ENCODE assay signal across 8 cellular contexts in the genomic region with DNA sequence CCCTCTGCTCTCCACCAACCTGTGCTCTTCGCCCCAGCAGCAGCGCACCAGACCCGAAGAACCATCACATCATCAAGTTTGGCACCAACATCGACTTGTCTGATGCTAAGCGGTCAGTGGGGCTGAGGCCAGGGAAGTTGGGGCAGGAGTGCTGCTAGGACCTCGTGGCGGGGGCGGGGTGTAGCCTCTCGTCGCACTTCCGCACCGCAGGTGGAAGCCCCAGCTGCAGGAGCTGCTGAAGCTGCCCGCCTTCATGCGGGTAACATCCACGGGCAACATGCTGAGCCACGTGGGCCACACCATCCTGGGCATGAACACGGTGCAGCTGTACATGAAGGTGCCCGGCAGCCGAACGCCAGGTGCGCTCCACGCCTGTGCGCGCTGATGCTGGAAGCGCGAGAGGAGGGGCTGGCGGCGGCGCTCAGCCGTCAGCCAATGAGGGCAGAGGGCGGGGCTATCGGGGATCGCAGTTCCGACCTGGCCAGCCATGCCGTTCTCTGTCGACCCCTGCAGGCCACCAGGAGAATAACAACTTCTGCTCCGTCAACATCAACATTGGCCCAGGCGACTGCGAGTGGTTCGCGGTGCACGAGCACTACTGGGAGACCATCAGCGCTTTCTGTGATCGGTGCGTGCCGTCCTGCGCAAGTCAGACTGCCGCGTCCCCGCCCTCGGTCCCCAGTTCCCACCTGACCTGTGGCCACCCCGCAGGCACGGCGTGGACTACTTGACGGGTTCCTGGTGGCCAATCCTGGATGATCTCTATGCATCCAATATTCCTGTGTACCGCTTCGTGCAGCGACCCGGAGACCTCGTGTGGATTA. TPM values are rescaled to one million over a fixed set of nuclear protein-coding genes. Genes with fewer than 3 reads are reported as not detected.
DNase-seq lines count a peak whose midpoint lies in the region; ATAC-seq and TF ChIP-seq lines count a peak whose summit lies in the region.

No MANE protein-coding gene starts in this region.

- H3K27ac ChIP-seq in psoas muscle: peak overlapping the region; percentile 23
- peak overlapping the region; percentile 2 to 25 for H3K27ac ChIP-seq in uterus

- TF ChIP-seq CTCF in GM12872 (IDR thresholded peaks at IDR 0.05; ENCODE audit: insufficient read depth, low read depth, low read length) (peak; percentile 99), psoas muscle (IDR thresholded peaks at IDR 0.05) (peak; percentile 99), uterus (IDR thresholded peaks at IDR 0.05) (peak; percentile 97 to 100 (median 99))

- H3K27me3 Mint-ChIP-seq in T-helper 1 cell treated with Interleukin-12 subunit alpha and Interleukin-12 subunit beta and Interleukin-4 antibody, amounts not matched to agents 30 μg/mL and 1 μg/mL, for 36 hours (ENCODE audit: low read depth): no peaks in the 10 kb centered on the region

- 20 to 21% (median 21%) methylated on average over 58 to 60 of the region's 60 CpGs for WGBS in psoas muscle, 3 donors

- peak; percentile 71 to 75 for ATAC-seq in left cardiac atrium
- ATAC-seq in psoas muscle: peak; percentile 80 to 86 (median 86)

- H3K4me1 ChIP-seq in psoas muscle: peaks cover 19% of the 10 kb centered on the region
- H3K4me1 ChIP-seq in uterus: no peaks in the 10 kb centered on the region

- TF ChIP-seq POLR2A in uterus (IDR thresholded peaks at IDR 0.05): peak in 1 of 2 donors; percentile 30

- H3K4me1 Mint-ChIP-seq in T-helper 1 cell treated with Interleukin-12 subunit alpha and Interleukin-12 subunit beta and Interleukin-4 antibody, amounts not matched to agents 30 μg/mL and 1 μg/mL, for 36 hours (ENCODE audit: low read depth): peaks cover 31% of the 10 kb centered on the region

- H3K27me3 ChIP-seq in psoas muscle (ENCODE audit: insufficient read depth in 3 of 3, low read length in 2 of 3) (no peaks in the 10 kb centered on the region), uterus (no peaks in the 10 kb centered on the region)

- CTCF ChIA-PET in HEK293T (lab: Yijun Ruan, JAX): interaction anchor here (1.3 to 1.5 kb wide), 2 partner anchors 17 to 26 kb away, joined by 4 read pairs; no protein-coding TSS in a partner anchor

- POLR2A ChIA-PET in HEK293T (lab: Yijun Ruan, JAX): interaction anchor here (1.5 kb wide), 1 partner anchor 165 kb away, joined by 5 read pairs; the partner anchor contains the start of gene TP53

- H3K4me3 ChIP-seq in psoas muscle (peak overlapping the region; percentile 22), uterus (no peak overlapping the region)

- H3K36me3 Mint-ChIP-seq in T-helper 1 cell treated with Interleukin-12 subunit alpha and Interleukin-12 subunit beta and Interleukin-4 antibody, amounts not matched to agents 30 μg/mL and 1 μg/mL, for 36 hours (ENCODE audit: low read depth): peaks cover 17% of the 10 kb centered on the region

- intact Hi-C loops in left cardiac atrium (cut with DNase I): loop anchor here in 1 of 2 donors (2.0 kb wide), 1 partner anchor 27 kb away; no protein-coding TSS in a partner anchor
- intact Hi-C loops in psoas muscle (cut with DNase I): loop anchor here (2.0 to 5.0 kb wide), 3 partner anchors 17 to 109 kb away; partner anchors contain the start of gene KDM6B (in 1 of the 2)
- intact Hi-C loops in uterus (cut with DNase I; ENCODE audit: low total_unique reads): no loop called here

- H3K4me3 Mint-ChIP-seq in T-helper 1 cell treated with Interleukin-12 subunit alpha and Interleukin-12 subunit beta and Interleukin-4 antibody, amounts not matched to agents 30 μg/mL and 1 μg/mL, for 36 hours: peak overlapping the region; percentile 60

- no peak overlapping the region for H3K27ac Mint-ChIP-seq in T-helper 1 cell treated with Interleukin-12 subunit alpha and Interleukin-12 subunit beta and Interleukin-4 antibody, amounts not matched to agents 30 μg/mL and 1 μg/mL, for 36 hours

- DNase-seq in HEK293T (ENCODE audit: extremely low spot score) (peak; percentile 88), MV-4-11 (lab: John Stamatoyannopoulos, UW) (peak; percentile 85), amniotic epithelial cell (ENCODE audit: low read depth) (peak; percentile 81), left cardiac atrium (peak; percentile 93), psoas muscle (peak; percentile 90 to 96), uterus (peak; percentile 88 to 91)

- H3K36me3 ChIP-seq in psoas muscle (ENCODE audit: insufficient read depth in 1 of 2, low read depth in 1 of 2): peaks cover 10 to 74% of the 10 kb centered on the region in 2 donors
- H3K36me3 ChIP-seq in uterus: no peaks in the 10 kb centered on the region

- H3K9me3 ChIP-seq in psoas muscle (no peaks in the 10 kb centered on the region), uterus (no peaks in the 10 kb centered on the region)

- H3K9me3 Mint-ChIP-seq in T-helper 1 cell treated with Interleukin-12 subunit alpha and Interleukin-12 subunit beta and Interleukin-4 antibody, amounts not matched to agents 30 μg/mL and 1 μg/mL, for 36 hours: no peaks in the 10 kb centered on the region

TF ChIP-seq in HEK293T, 16 proteins besides CTCF, POLR2A, EP300 and RAD21:
- TF ChIP-seq L3MBTL2 (conservative IDR thresholded peaks at IDR 0.05) (0 out of 2 replicates have a peak, but pooled peaks have one; percentile 6), PKNOX1 (IDR thresholded peaks at IDR 0.05) (no peak)

RNA-seq across cellular contexts. Expression of gene TMEM88, which starts 3.2 kb away (rescaled TPM):
- 10 to 100 TPM; 32.5 to 33.6 TPM for total RNA-seq in left cardiac atrium
- 10 to 100 TPM; 16.3 to 31.3 (median 19.0) TPM for total RNA-seq in psoas muscle
- polyA plus RNA-seq in psoas muscle: 10 to 100 TPM; 24.0 to 57.4 (median 42.6) TPM
- 10 to 100 TPM in 3 of 4 donors, 1 to 10 TPM in 1; 7.3 to 68.1 (median 28.1) TPM for total RNA-seq in uterus

RNA-seq across cellular contexts. Expression of gene NAA38, which starts 5.7 kb away (rescaled TPM):
- total RNA-seq in left cardiac atrium (10 to 100 TPM; 66.9 to 83.1 TPM), psoas muscle (10 to 100 TPM; 60.8 to 95.4 (median 73.3) TPM), uterus (10 to 100 TPM in 3 of 4 donors, 1 to 10 TPM in 1; 3.6 to 94.7 (median 48.1) TPM)
- 100 to 1,000 TPM; 104 to 148 (median 109) TPM for polyA plus RNA-seq in psoas muscle

RNA-seq across cellular contexts. Expression of gene CYB5D1, which starts 6.2 kb away (rescaled TPM):
- total RNA-seq in left cardiac atrium (10 to 100 TPM; 15.6 to 17.1 TPM), psoas muscle (10 to 100 TPM in 2 of 4 donors, 1 to 10 TPM in 2; 9.9 to 11.9 (median 10.2) TPM), uterus (10 to 100 TPM in 3 of 4 donors, 1 to 10 TPM in 1; 3.1 to 17.6 (median 16.2) TPM)
- 10 to 100 TPM in 2 of 3 donors, 1 to 10 TPM in 1; 7.1 to 31.7 (median 10.4) TPM for polyA plus RNA-seq in psoas muscle

RNA-seq across cellular contexts. Expression of gene KDM6B, which starts 17.6 kb away (rescaled TPM):
- total RNA-seq in left cardiac atrium (10 to 100 TPM; 24.2 to 31.7 TPM), psoas muscle (10 to 100 TPM; 11.8 to 26.0 (median 17.9) TPM), uterus (10 to 100 TPM in 1 of 4 donors, 1 to 10 TPM in 3; 2.6 to 47.9 (median 4.4) TPM)
- polyA plus RNA-seq in psoas muscle: 10 to 100 TPM in 1 of 3 donors, 1 to 10 TPM in 2; 2.8 to 16.6 (median 6.3) TPM

RNA-seq across cellular contexts. Expression of gene CHD3, which starts 36.9 kb away (rescaled TPM):
- total RNA-seq in left cardiac atrium (10 to 100 TPM; 24.9 to 32.9 TPM), psoas muscle (10 to 100 TPM in 1 of 4 donors, 1 to 10 TPM in 3; 5.8 to 13.1 (median 7.5) TPM), uterus (100 to 1,000 TPM in 3 of 4 donors, 10 to 100 TPM in 1; 81.0 to 165 (median 133) TPM)
- polyA plus RNA-seq in psoas muscle: 1 to 10 TPM; 3.3 to 6.9 (median 6.8) TPM
